Comparison of ENCODE assay signal across 8 cellular contexts in genomic region chr9:2087500-2088313, GRCh38.
DNase-seq lines count a peak whose midpoint lies in the region; ATAC-seq and TF ChIP-seq lines count a peak whose summit lies in the region.

No MANE protein-coding gene starts in this region.

- WGBS in right lobe of liver (ENCODE audit: insufficient coverage, low coverage, low lambda C conversion rate, missing lambda C conversion rate), result 68% methylated on average over 6 of the region's 6 CpGs

- ATAC-seq in GM19035 (IDR thresholded peaks at IDR 0.05; ENCODE audit: unreplicated experiment), result peak; percentile 79
- peak; percentile 78 for ATAC-seq in HG03159 (IDR thresholded peaks at IDR 0.05; ENCODE audit: unreplicated experiment)
- ATAC-seq in right lobe of liver, result peak; percentile 75 to 81 (median 78)
- no peak for ATAC-seq in HG03097 (IDR thresholded peaks at IDR 0.05; ENCODE audit: low FRiP score, unreplicated experiment)

- H3K36me3 ChIP-seq in brain microvascular endothelial cell (replicated peaks) (peaks cover 12% of the 10 kb centered on the region), right lobe of liver (peaks cover 0 to 83% (median 24%) of the 10 kb centered on the region in 4 donors)

- H3K27ac ChIP-seq in brain microvascular endothelial cell (no peak overlapping the region), right lobe of liver (no peak overlapping the region)

- H3K4me3 ChIP-seq in brain microvascular endothelial cell (ENCODE audit: low read depth, low read length) (no peak overlapping the region), right lobe of liver (no peak overlapping the region)

- TF ChIP-seq CTCF in brain microvascular endothelial cell (IDR thresholded peaks at IDR 0.05; ENCODE audit: low read depth, low read length, missing control alignments) (peak; percentile 70), right lobe of liver (IDR thresholded peaks at IDR 0.05) (peak; percentile 61 to 69 (median 64))

- H3K4me1 ChIP-seq in right lobe of liver, result no peaks in the 10 kb centered on the region

- TF ChIP-seq POLR2A in right lobe of liver (IDR thresholded peaks at IDR 0.05), result no peak

- in situ Hi-C loops in brain microvascular endothelial cell (cut with HindIII; ENCODE audit: low pct_ligation_motif_present, low sequenced_read_pairs), result no loop called here

- H3K9me3 ChIP-seq in right lobe of liver, result no peaks in the 10 kb centered on the region

- H3K27me3 ChIP-seq in brain microvascular endothelial cell (replicated peaks), result no peaks in the 10 kb centered on the region
- no peaks in the 10 kb centered on the region for H3K27me3 ChIP-seq in right lobe of liver

- DNase-seq in NCI-H1105 treated with DMSO at 0.1 percent for 48 hours (lab: John Stamatoyannopoulos, UW) (peak; percentile 39), NCI-H1105 (lab: John Stamatoyannopoulos, UW) (no peak), NCI-H748 treated with DMSO at 0.1 percent for 48 hours (lab: John Stamatoyannopoulos, UW) (peak; percentile 18), brain microvascular endothelial cell (peak; percentile 43), right lobe of liver (no peak)

- intact Hi-C loops in right lobe of liver (cut with DNase I), result no loop called here

Comparison
In these comparisons a context has a peak if more than half of its experiments do, and no peak if none do; other contexts are left out.
1. DNase-seq: peak in NCI-H1105 treated with DMSO at 0.1 percent for 48 hours (single experiment), NCI-H748 treated with DMSO at 0.1 percent for 48 hours (single experiment) and brain microvascular endothelial cell (single experiment); none in NCI-H1105 (single experiment) and right lobe of liver (0 of 3).